Comparison of ENCODE assay signal across 9 cellular contexts in genomic region chr10:97428572-97428981, GRCh38. TPM values are rescaled to one million over a fixed set of nuclear protein-coding genes. Genes with fewer than 3 reads are reported as not detected.
DNase-seq lines count a peak whose midpoint lies in the region; ATAC-seq and TF ChIP-seq lines count a peak whose summit lies in the region.
"Had no signal": no experiment of that assay in that cellular context is flagged by ENCODE, and none has a peak within 500 bp of the region (broad histone marks: within the 10 kb centered on the region; RNA-seq: fewer than 3 reads in every experiment).

No MANE protein-coding gene starts in this region.

- H3K27me3 ChIP-seq in Panc1 (ENCODE audit: control insufficient read depth, insufficient read depth, low read length) (no peaks in the 10 kb centered on the region), colonic mucosa (no peaks in the 10 kb centered on the region), testis (no peaks in the 10 kb centered on the region)

- H3K4me1 Mint-ChIP-seq in progenitor cell of endocrine pancreas (ENCODE audit: low read depth) = peaks cover 18% of the 10 kb centered on the region

- H3K9ac ChIP-seq in colonic mucosa (ENCODE audit: low read depth in 2 of 2, low read length in 2 of 2) = peak overlapping the region; percentile 8 to 57

- POLR2A ChIA-PET in Panc1 (lab: Charles Lee) = interaction anchor here (0.7 to 1.1 kb wide), 2 partner anchors 15 to 27 kb away, joined by 3 read pairs; partner anchors contain the start of gene RRP12

- TF ChIP-seq CTCF in Panc1 (IDR thresholded peaks at IDR 0.05) (no peak), colonic mucosa (IDR thresholded peaks at IDR 0.05) (no peak), progenitor cell of endocrine pancreas (IDR thresholded peaks at IDR 0.05; ENCODE audit: unreplicated experiment) (no peak), testis (IDR thresholded peaks at IDR 0.05) (no peak)

- no peaks in the 10 kb centered on the region for H3K9me3 Mint-ChIP-seq in progenitor cell of endocrine pancreas (ENCODE audit: low read depth)

- peaks cover 13% of the 10 kb centered on the region for H3K36me3 Mint-ChIP-seq in progenitor cell of endocrine pancreas (ENCODE audit: insufficient read depth)

- CTCF ChIA-PET in Panc1 (lab: Charles Lee) = interaction anchor here (0.6 kb wide), 1 partner anchor 10 kb away, joined by 3 read pairs; no protein-coding TSS in a partner anchor

- in situ Hi-C loops in Panc1 (cut with HindIII; ENCODE audit: low pct_unique_long_range_greater_than_20kb, low sequenced_read_pairs) = no loop called here

- DNase-seq in Panc1 (ENCODE audit: low read depth, low spot score) = no peak
- no peak for DNase-seq in colonic mucosa
- DNase-seq in progenitor cell of endocrine pancreas (ENCODE audit: low spot score, unreplicated experiment) = no peak
- no peak for DNase-seq in HK-2 (ENCODE audit: unreplicated experiment)
- DNase-seq in testis = no peak
- DNase-seq: NCI-H226 had no signal

- WGBS in testis, 2 donors = 36 to 38% methylated on average over 4 of the region's 4 CpGs

- H3K36me3 ChIP-seq in Panc1 (ENCODE audit: control insufficient read depth, insufficient read depth, low read length) (peaks cover 39% of the 10 kb centered on the region), colonic mucosa (peaks cover 16% of the 10 kb centered on the region), testis (ENCODE audit: low read depth, missing control alignments) (no peaks in the 10 kb centered on the region)

- no TSS peak for BruUV-seq in Panc1 (replicated peaks; lab: Mats Ljungman, UMichigan)

- H3K4me3 Mint-ChIP-seq in progenitor cell of endocrine pancreas (ENCODE audit: low read depth) = peak overlapping the region; percentile 47

- intact Hi-C loops in Panc1 (cut with micrococcal nuclease; ENCODE audit: unreplicated experiment) = no loop called here
- intact Hi-C loops in colonic mucosa (cut with DNase I) = no loop called here
- intact Hi-C loops in testis (cut with DNase I; ENCODE audit: low total_unique reads) = no loop called here

- TF ChIP-seq POLR2A in testis (IDR thresholded peaks at IDR 0.05) = no peak

- no peaks in the 10 kb centered on the region for H3K27me3 Mint-ChIP-seq in progenitor cell of endocrine pancreas

- peaks cover 10% of the 10 kb centered on the region for H3K4me1 ChIP-seq in Panc1 (ENCODE audit: control insufficient read depth, insufficient read depth, low read length)
- peaks cover 13% of the 10 kb centered on the region for H3K4me1 ChIP-seq in colonic mucosa
- H3K4me1 ChIP-seq in testis = peaks cover 25% of the 10 kb centered on the region

- H3K4me3 ChIP-seq in GM08714 (ENCODE audit: low read length) (peak overlapping the region; percentile 72), Panc1 (ENCODE audit: low read depth in 2 of 2, low read length in 2 of 2) (peak overlapping the region; percentile 83), colonic mucosa (peak overlapping the region; percentile 96), testis (no peak overlapping the region)

- H3K9me3 ChIP-seq in Panc1 (ENCODE audit: control insufficient read depth, insufficient read depth, low read depth, low read length) = no peaks in the 10 kb centered on the region
- H3K9me3 ChIP-seq in colonic mucosa = no peaks in the 10 kb centered on the region
- H3K9me3 ChIP-seq in testis = no peaks in the 10 kb centered on the region

- ATAC-seq in Panc1 (no peak), GM21360 (IDR thresholded peaks at IDR 0.05; ENCODE audit: unreplicated experiment) (no peak), GM21717 (IDR thresholded peaks at IDR 0.05; ENCODE audit: unreplicated experiment) (no peak)

- peak overlapping the region; percentile 29 for H3K27ac Mint-ChIP-seq in progenitor cell of endocrine pancreas

- H3K27ac ChIP-seq in Panc1 (ENCODE audit: low read length) (peak overlapping the region; percentile 94), colonic mucosa (peak overlapping the region; percentile 94), testis (no peak overlapping the region)

RNA-seq across cellular contexts. Expression of gene PGAM1, which starts 2.6 kb away (rescaled TPM):
- 726 TPM for total RNA-seq in Panc1 (2021; ENCODE audit: unreplicated experiment)
- polyA plus RNA-seq in Panc1 (2012; ENCODE audit: insufficient read length) = 865 TPM
- 100 to 1,000 TPM; 392 to 453 TPM for total RNA-seq in colonic mucosa
- 130 and 137 TPM in 2 replicates for total RNA-seq in progenitor cell of endocrine pancreas
- 100 to 1,000 TPM; 244 to 279 TPM for total RNA-seq in testis
- polyA plus RNA-seq in testis (ENCODE audit: insufficient read depth, low read depth, low replicate concordance) = 238 TPM

RNA-seq across cellular contexts. Expression of gene EXOSC1, which starts 17.2 kb away (rescaled TPM):
- total RNA-seq in Panc1 (2021; ENCODE audit: unreplicated experiment) (60.3 TPM), colonic mucosa (10 to 100 TPM; 22.5 to 35.5 TPM), progenitor cell of endocrine pancreas (38.0 and 41.5 TPM in 2 replicates), testis (10 to 100 TPM; 24.5 to 27.9 TPM)
- polyA plus RNA-seq in Panc1 (2012; ENCODE audit: insufficient read length) = 83.3 TPM
- 31.4 TPM for polyA plus RNA-seq in testis (ENCODE audit: insufficient read depth, low read depth, low replicate concordance)

RNA-seq across cellular contexts. Expression of gene ZDHHC16, which starts 17.4 kb away (rescaled TPM):
- 64.5 TPM for total RNA-seq in Panc1 (2021; ENCODE audit: unreplicated experiment)
- polyA plus RNA-seq in Panc1 (2012; ENCODE audit: insufficient read length) = 58.1 TPM
- total RNA-seq in colonic mucosa = 10 to 100 TPM; 31.4 to 57.0 TPM
- 59.6 and 64.9 TPM in 2 replicates for total RNA-seq in progenitor cell of endocrine pancreas
- 10 to 100 TPM; 42.8 to 58.0 TPM for total RNA-seq in testis
- 40.5 TPM for polyA plus RNA-seq in testis (ENCODE audit: insufficient read depth, low read depth, low replicate concordance)

RNA-seq across cellular contexts. Expression of gene RRP12, which starts 27.4 kb away (rescaled TPM):
- total RNA-seq in Panc1 (2021; ENCODE audit: unreplicated experiment) = 94.9 TPM
- polyA plus RNA-seq in Panc1 (2012; ENCODE audit: insufficient read length) = 49.8 TPM
- 10 to 100 TPM; 11.5 to 30.4 TPM for total RNA-seq in colonic mucosa
- 33.5 and 36.6 TPM in 2 replicates for total RNA-seq in progenitor cell of endocrine pancreas
- total RNA-seq in testis = 10 to 100 TPM; 53.5 to 54.6 TPM
- polyA plus RNA-seq in testis (ENCODE audit: insufficient read depth, low read depth, low replicate concordance) = 38.1 TPM

Comparison
In these comparisons a context has a peak if more than half of its experiments do, and no peak if none do; other contexts are left out.
1. H3K4me3 ChIP-seq: peak in GM08714 (single experiment), Panc1 (2 of 2) and colonic mucosa (single experiment); none in testis (0 of 2).
2. H3K27ac ChIP-seq: peak in Panc1 (single experiment) and colonic mucosa (single experiment); none in testis (0 of 2).